ENCODE assay signal across 1 cellular context in the genomic region with DNA sequence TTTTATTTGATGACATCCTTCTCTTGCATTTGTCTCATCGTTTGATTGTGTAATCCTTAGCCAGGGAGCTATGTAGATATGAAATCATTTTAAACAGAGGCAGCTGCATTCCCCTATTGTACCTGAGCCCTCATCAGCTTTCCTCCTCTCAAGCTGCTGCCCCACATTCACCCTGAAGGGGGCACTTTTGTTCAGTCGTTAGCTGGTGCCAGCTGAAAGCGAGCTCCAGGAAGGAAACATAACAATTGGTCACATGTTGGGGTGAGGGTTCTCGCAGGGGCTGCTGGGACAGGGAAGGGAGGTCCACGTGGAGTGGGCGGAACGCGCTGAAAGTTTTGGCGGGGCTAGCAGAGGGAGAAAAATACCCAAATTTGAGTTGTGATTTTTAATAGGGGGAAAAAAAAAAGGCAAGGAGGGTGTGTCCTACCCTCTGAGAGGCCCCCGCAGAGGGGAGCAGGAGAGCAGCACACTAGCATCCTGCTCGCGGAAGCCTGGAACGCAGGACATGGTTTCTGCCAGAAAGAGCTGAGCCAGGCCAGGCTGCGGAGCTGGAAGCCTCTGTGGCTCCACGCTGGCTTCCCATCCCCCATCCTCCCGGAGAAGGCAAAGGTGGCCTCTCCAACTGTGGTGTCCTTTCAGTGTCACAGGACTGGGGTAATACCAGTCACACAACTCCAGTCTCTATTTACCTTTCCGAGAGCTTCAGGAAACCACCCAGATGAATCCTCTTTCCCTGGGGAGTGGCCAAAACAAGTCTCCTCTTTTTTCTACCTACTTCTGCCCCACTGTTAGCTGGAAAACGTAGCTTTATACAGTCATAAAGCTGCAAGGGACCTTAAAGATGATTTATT.
TF ChIP-seq lines count a peak whose summit lies in the region.

No MANE protein-coding gene starts in this region.

TF ChIP-seq in IMR-90, 13 proteins besides CTCF, POLR2A, EP300 and RAD21:
- TF ChIP-seq MAZ (IDR thresholded peaks at IDR 0.05; ENCODE audit: borderline replicate concordance, low read depth, low read length) (no peak), RFX5 (IDR thresholded peaks at IDR 0.05; ENCODE audit: low read depth, low read length) (no peak), SMC3 (IDR thresholded peaks at IDR 0.05; ENCODE audit: low read depth, low read length) (peak; percentile 77), BHLHE40 (IDR thresholded peaks at IDR 0.05; ENCODE audit: low read depth, low read length) (peak; percentile 35; the same call in 1 of the 2 replicates), MAFK (IDR thresholded peaks at IDR 0.05; ENCODE audit: low read depth, low read length) (no peak), MXI1 (IDR thresholded peaks at IDR 0.05; ENCODE audit: borderline replicate concordance, low read depth, low read length) (peak; percentile 100), CHD1 (IDR thresholded peaks at IDR 0.05; ENCODE audit: low read depth, low read length) (0 out of 2 replicates have a peak, but pooled peaks have one; percentile 77), RCOR1 (IDR thresholded peaks at IDR 0.05; ENCODE audit: insufficient replicate concordance, low read length) (no peak), ELK1 (IDR thresholded peaks at IDR 0.05; ENCODE audit: borderline replicate concordance, low read depth, low read length) (no peak), FOS (IDR thresholded peaks at IDR 0.05; ENCODE audit: low read depth, low read length) (no peak), NFE2L2 (IDR thresholded peaks at IDR 0.05; ENCODE audit: low read depth, low read length) (no peak), CEBPB (IDR thresholded peaks at IDR 0.05; ENCODE audit: low read depth, low read length) (peak; percentile 93)
- TF ChIP-seq, protein P1, sequence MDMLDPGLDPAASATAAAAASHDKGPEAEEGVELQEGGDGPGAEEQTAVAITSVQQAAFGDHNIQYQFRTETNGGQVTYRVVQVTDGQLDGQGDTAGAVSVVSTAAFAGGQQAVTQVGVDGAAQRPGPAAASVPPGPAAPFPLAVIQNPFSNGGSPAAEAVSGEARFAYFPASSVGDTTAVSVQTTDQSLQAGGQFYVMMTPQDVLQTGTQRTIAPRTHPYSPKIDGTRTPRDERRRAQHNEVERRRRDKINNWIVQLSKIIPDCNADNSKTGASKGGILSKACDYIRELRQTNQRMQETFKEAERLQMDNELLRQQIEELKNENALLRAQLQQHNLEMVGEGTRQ (IDR thresholded peaks at IDR 0.05; ENCODE audit: low read depth, low read length), result peak; percentile 96
